In the genomic region with DNA sequence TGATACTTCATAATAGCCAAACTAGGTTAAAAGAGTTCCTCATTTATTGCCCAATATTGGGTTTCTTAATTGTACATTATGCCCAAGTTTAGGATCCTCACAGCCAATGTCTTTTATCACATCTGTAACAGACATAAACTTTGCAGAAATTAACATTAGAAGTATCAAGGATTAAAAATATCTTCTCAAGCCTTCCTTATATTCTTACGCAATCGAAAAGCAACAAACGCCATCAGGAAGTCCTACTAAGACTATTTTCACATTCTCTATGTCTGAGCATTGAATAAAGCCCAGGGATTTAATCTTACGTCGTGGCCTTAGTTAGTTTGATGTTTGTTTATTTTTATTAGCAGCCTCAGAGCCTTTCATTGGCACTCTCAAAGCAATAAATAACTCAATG, we compare ENCODE assay signal across 25 cellular contexts.
DNase-seq lines count a peak whose midpoint lies in the region; ATAC-seq, FAIRE-seq and TF ChIP-seq lines count a peak whose summit lies in the region.
"Had no signal": no experiment of that assay in that cellular context is flagged by ENCODE, and none has a peak within 500 bp of the region (broad histone marks: within the 10 kb centered on the region; RNA-seq: fewer than 3 reads in every experiment).

No MANE protein-coding gene starts in this region.

- no peak overlapping the region for H2AFZ ChIP-seq in HepG2 (ENCODE audit: low read length)

- H3K79me2 ChIP-seq in HepG2 (ENCODE audit: insufficient read depth, low read length): no peaks in the 10 kb centered on the region

- no peak overlapping the region for H3K27ac ChIP-seq in HepG2 (ENCODE audit: extremely low read length, insufficient read depth, low read length)
- H3K27ac ChIP-seq in right lobe of liver: no peak overlapping the region
- H3K27ac ChIP-seq: BLaER1, SJCRH30 had no signal

- H3K36me3 ChIP-seq in HepG2 (replicated peaks in 1 of 2; ENCODE audit: control insufficient read depth in 1 of 2, insufficient read depth in 2 of 2, low read length in 2 of 2) (no peaks in the 10 kb centered on the region), right lobe of liver (no peaks in the 10 kb centered on the region)
- H3K36me3 ChIP-seq: BLaER1, SJCRH30 had no signal

- H3K27me3 ChIP-seq in HepG2 (ENCODE audit: control insufficient read depth in 1 of 2, insufficient read depth in 2 of 2, low read length in 2 of 2): no peaks in the 10 kb centered on the region
- no peaks in the 10 kb centered on the region for H3K27me3 ChIP-seq in right lobe of liver
- H3K27me3 ChIP-seq: BLaER1, SJCRH30 had no signal

- WGBS in HepG2 (ENCODE audit: low lambda C conversion rate): 34% methylated on average over 5 of the region's 5 CpGs
- WGBS in right lobe of liver (ENCODE audit: insufficient coverage, low coverage, low lambda C conversion rate, missing lambda C conversion rate): 65% methylated on average over 5 of the region's 5 CpGs

- FAIRE-seq in HepG2 (lab: Jason Lieb, UNC): no peak
- FAIRE-seq: GM18507 had no signal

- H3K9me3 ChIP-seq in HepG2 (ENCODE audit: low read length): no peaks in the 10 kb centered on the region
- no peaks in the 10 kb centered on the region for H3K9me3 ChIP-seq in right lobe of liver
- H3K9me3 ChIP-seq: BLaER1, SJCRH30 had no signal

- no TSS peak for BruUV-seq in HepG2 (replicated peaks; lab: Mats Ljungman, UMichigan)

- TF ChIP-seq EP300 in HepG2 (IDR thresholded peaks at IDR 0.05; ENCODE audit: low read depth in 2 of 2, low read length in 2 of 2) (no peak), HepG2 (CRISPR knock-in tag; IDR thresholded peaks at IDR 0.05; ENCODE audit: borderline replicate concordance) (no peak)

- no peak for TF ChIP-seq CTCF in HepG2 (CRISPR knock-in tag; IDR thresholded peaks at IDR 0.05)
- no peak for TF ChIP-seq CTCF in right lobe of liver (IDR thresholded peaks at IDR 0.05)
- TF ChIP-seq CTCF in fibroblast of mammary gland (conservative IDR thresholded peaks at IDR 0.05; ENCODE audit: control insufficient read depth, insufficient read depth, low read depth, low read length): no peak

- no peaks in the 10 kb centered on the region for H4K20me1 ChIP-seq in HepG2 (ENCODE audit: insufficient read depth, low read length)
- H4K20me1 ChIP-seq: BLaER1 had no signal

- intact Hi-C loops in HepG2 (cut with micrococcal nuclease; ENCODE audit: unreplicated experiment): no loop called here
- intact Hi-C loops in right lobe of liver (cut with DNase I): no loop called here

- H3K9ac ChIP-seq in HepG2 (ENCODE audit: insufficient read depth, low read depth, low read length): no peak overlapping the region
- H3K9ac ChIP-seq: BLaER1 had no signal

- H3K4me2 ChIP-seq in HepG2 (ENCODE audit: low read depth, low read length): no peak overlapping the region
- H3K4me2 ChIP-seq: BLaER1 had no signal

- CTCF ChIA-PET in HepG2 (lab: Yijun Ruan, JAX; ENCODE audit: low intra/inter-chr PET ratio, low total read pairs): no interaction called here

- H3K4me3 ChIP-seq in HepG2 (replicated peaks in 1 of 3; ENCODE audit: insufficient read depth in 1 of 3, low read depth in 2 of 3, low read length in 3 of 3): no peak overlapping the region
- no peak overlapping the region for H3K4me3 ChIP-seq in right lobe of liver
- H3K4me3 ChIP-seq in fibroblast of mammary gland (ENCODE audit: control insufficient read depth, low read depth, low read length): no peak overlapping the region
- H3K4me3 ChIP-seq: BLaER1, SJCRH30 had no signal

- ATAC-seq in HepG2: no peak
- ATAC-seq in right lobe of liver: no peak
- ATAC-seq in HG03280 (IDR thresholded peaks at IDR 0.05; ENCODE audit: unreplicated experiment): no peak
- ATAC-seq: PC-3, SK-N-SH treated with all-trans-retinoic acid at 6 μM for 48 hours had no signal

- TF ChIP-seq POLR2A in HepG2 (IDR thresholded peaks at IDR 0.05; ENCODE audit: insufficient read depth in 1 of 2, low read depth in 2 of 2, low read length in 2 of 2) (no peak), right lobe of liver (IDR thresholded peaks at IDR 0.05) (no peak)

- POLR2A ChIA-PET in HepG2 (lab: Yijun Ruan, JAX): no interaction called here

- no peak for TF ChIP-seq RAD21 in HepG2 (CRISPR knock-in tag; IDR thresholded peaks at IDR 0.05)

- H3K4me1 ChIP-seq in HepG2 (ENCODE audit: insufficient read depth, low read length) (no peaks in the 10 kb centered on the region), right lobe of liver (no peaks in the 10 kb centered on the region)

- in situ Hi-C loops in HepG2 (cut with HindIII; ENCODE audit: extremely low pct_ligation_motif_present, low pct_unique_long_range_greater_than_20kb): no loop called here

- DNase-seq in HepG2 (ENCODE audit: low spot score) (no peak), right lobe of liver (no peak), NCI-H82 treated with DMSO at 0.1 percent for 48 hours (lab: John Stamatoyannopoulos, UW; ENCODE audit: unreplicated experiment) (peak; percentile 42), fibroblast of mammary gland (ENCODE audit: low read depth) (peak; percentile 8), NCI-H774 (lab: John Stamatoyannopoulos, UW) (no peak), DMS53 (lab: John Stamatoyannopoulos, UW) (no peak)
- no peak for DNase-seq in activated CD4-positive, alpha-beta T cell treated with anti-CD3 and anti-CD28 coated beads, Interleukin-2, amount 50 U/mL, for 1 hour
- DNase-seq: 8988T; CD4-positive, CD25-positive, alpha-beta regulatory T cell; DMS153; H7; HFFc6; Kasumi-1; NCI-H1048; NCI-H1417; NCI-H1694; NCI-H2029 treated with DMSO at 0.1 percent for 48 hours; NCI-H2227 treated with DMSO at 0.1 percent for 48 hours; NCI-H526 treated with DMSO at 0.1 percent for 48 hours; PC-3 had no signal

TF ChIP-seq in HepG2, 621 proteins besides CTCF, POLR2A, EP300 and RAD21:
- TF ChIP-seq NFKB2 (CRISPR knock-in tag; IDR thresholded peaks at IDR 0.05; ENCODE audit: borderline replicate concordance): no peak
- TF ChIP-seq CEBPB (IDR thresholded peaks at IDR 0.05; ENCODE audit: borderline replicate concordance, low read depth, low read length): peak; percentile 66; the same call in 1 of the 2 replicates

Comparison
In these comparisons a context has a peak if more than half of its experiments do, and no peak if none do; other contexts are left out.
1. DNase-seq: peak in NCI-H82 treated with DMSO at 0.1 percent for 48 hours (single experiment) and fibroblast of mammary gland (single experiment); none in HepG2 (single experiment), right lobe of liver (0 of 3), NCI-H774 (single experiment), DMS53 (single experiment) and activated CD4-positive, alpha-beta T cell treated with anti-CD3 and anti-CD28 coated beads, Interleukin-2, amount 50 U/mL, for 1 hour (single experiment).